1 cellular context compared by ENCODE assay signal in the genomic region with DNA sequence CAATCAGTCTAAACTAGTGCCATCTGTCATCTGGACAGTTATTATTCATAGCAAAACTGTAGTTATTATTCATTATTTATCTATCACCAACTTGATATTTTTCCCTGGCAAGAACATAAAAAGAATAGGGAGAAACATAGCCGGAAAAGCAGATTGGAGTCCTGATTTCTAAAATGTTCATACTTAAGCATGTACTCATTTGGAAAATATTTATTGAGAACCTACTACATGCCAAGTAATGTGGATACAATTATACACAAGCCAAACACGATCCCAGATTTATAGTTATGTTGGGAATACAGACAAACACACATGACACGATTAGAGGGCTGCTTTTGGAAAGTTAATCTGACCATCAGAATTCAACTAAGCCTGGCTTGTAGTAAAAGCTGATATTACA.
TF ChIP-seq lines count a peak whose summit lies in the region.

No MANE protein-coding gene starts in this region.

TF ChIP-seq in IMR-90, 13 proteins besides CTCF, POLR2A, EP300 and RAD21 (continued from another document):
- TF ChIP-seq, protein P1, sequence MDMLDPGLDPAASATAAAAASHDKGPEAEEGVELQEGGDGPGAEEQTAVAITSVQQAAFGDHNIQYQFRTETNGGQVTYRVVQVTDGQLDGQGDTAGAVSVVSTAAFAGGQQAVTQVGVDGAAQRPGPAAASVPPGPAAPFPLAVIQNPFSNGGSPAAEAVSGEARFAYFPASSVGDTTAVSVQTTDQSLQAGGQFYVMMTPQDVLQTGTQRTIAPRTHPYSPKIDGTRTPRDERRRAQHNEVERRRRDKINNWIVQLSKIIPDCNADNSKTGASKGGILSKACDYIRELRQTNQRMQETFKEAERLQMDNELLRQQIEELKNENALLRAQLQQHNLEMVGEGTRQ (IDR thresholded peaks at IDR 0.05; ENCODE audit: low read depth, low read length), result no peak
- TF ChIP-seq CEBPB (IDR thresholded peaks at IDR 0.05; ENCODE audit: low read depth, low read length), result no peak
- TF ChIP-seq RCOR1 (IDR thresholded peaks at IDR 0.05; ENCODE audit: insufficient replicate concordance, low read length), result no peak
- no peak for TF ChIP-seq MAZ (IDR thresholded peaks at IDR 0.05; ENCODE audit: borderline replicate concordance, low read depth, low read length)
- TF ChIP-seq, protein P2, sequence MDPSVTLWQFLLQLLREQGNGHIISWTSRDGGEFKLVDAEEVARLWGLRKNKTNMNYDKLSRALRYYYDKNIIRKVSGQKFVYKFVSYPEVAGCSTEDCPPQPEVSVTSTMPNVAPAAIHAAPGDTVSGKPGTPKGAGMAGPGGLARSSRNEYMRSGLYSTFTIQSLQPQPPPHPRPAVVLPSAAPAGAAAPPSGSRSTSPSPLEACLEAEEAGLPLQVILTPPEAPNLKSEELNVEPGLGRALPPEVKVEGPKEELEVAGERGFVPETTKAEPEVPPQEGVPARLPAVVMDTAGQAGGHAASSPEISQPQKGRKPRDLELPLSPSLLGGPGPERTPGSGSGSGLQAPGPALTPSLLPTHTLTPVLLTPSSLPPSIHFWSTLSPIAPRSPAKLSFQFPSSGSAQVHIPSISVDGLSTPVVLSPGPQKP (IDR thresholded peaks at IDR 0.05; ENCODE audit: borderline replicate concordance, low read depth, low read length), result no peak
- TF ChIP-seq RFX5 (IDR thresholded peaks at IDR 0.05; ENCODE audit: low read depth, low read length), result no peak
- no peak for TF ChIP-seq SMC3 (IDR thresholded peaks at IDR 0.05; ENCODE audit: low read depth, low read length)
- no peak for TF ChIP-seq BHLHE40 (IDR thresholded peaks at IDR 0.05; ENCODE audit: low read depth, low read length)
- TF ChIP-seq NFE2L2 (IDR thresholded peaks at IDR 0.05; ENCODE audit: low read depth, low read length), result no peak
- no peak for TF ChIP-seq CHD1 (IDR thresholded peaks at IDR 0.05; ENCODE audit: low read depth, low read length)
- no peak for TF ChIP-seq MAFK (IDR thresholded peaks at IDR 0.05; ENCODE audit: low read depth, low read length)
